13 cellular contexts compared by ENCODE assay signal in the genomic region with DNA sequence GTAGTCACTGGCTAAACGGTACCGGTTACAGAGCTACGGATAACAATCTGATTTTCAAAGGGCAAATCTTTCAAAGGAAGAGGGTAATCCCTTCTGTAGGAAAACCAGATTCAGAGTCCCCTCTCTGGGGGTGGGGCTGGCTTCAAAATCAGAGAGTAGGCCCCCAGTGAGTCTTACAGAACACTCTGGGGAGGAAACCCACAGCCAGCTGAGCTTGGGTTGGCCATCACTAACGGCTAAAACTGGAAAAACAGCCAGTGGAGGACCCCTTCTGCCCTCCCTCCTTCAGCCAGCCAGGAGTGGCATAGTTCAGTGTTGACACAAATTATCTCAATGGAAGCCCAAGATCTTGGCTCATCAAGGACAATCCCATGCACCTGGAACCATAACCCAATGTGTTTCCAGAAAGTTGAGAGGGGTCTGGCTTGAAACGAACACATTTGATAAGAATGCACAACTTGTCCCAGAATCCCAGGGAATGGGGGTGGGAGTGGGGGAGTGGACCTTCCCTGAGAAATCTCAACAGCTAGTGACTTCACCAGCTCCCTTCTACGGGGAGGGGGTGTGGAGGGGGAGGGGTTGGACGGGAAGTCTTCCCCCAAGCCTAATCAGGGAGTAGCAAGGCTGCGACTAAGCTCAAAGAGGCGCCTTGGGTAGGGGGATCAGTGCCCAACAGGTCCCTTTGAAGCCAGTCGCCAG. TPM values are rescaled to one million over a fixed set of nuclear protein-coding genes. Genes with fewer than 3 reads are reported as not detected.
DNase-seq lines count a peak whose midpoint lies in the region; ATAC-seq and TF ChIP-seq lines count a peak whose summit lies in the region.
"Had no signal": no experiment of that assay in that cellular context is flagged by ENCODE, and none has a peak within 500 bp of the region (broad histone marks: within the 10 kb centered on the region; RNA-seq: fewer than 3 reads in every experiment).

No MANE protein-coding gene starts in this region.

- H3K9me3 ChIP-seq in heart left ventricle (no peaks in the 10 kb centered on the region), right atrium auricular region (no peaks in the 10 kb centered on the region), osteoblast (ENCODE audit: low read depth, low read length) (no peaks in the 10 kb centered on the region), vagina (no peaks in the 10 kb centered on the region)

- H3K27ac ChIP-seq in heart left ventricle (peak overlapping the region; percentile 59 to 93 (median 81)), right atrium auricular region (peak overlapping the region; percentile 91 to 98), osteoblast (ENCODE audit: low read depth, low read length) (no peak overlapping the region), vagina (peak overlapping the region; percentile 92)

- DNase-seq in heart left ventricle (peak in 2 of 5 donors; percentile 52 to 57), Right ventricle myocardium superior (no peak), right atrium auricular region (ENCODE audit: low spot score) (no peak), osteoblast (ENCODE audit: insufficient read length, low spot score, missing footprints) (peak; percentile 29), vagina (ENCODE audit: extremely low spot score in 2 of 2) (no peak)
- DNase-seq in NK-92 treated with Interleukin-12 subunit alpha and Interleukin-12 subunit beta, amount 100 ng/mL, for 24 hours (lab: John Stamatoyannopoulos, UW): no peak
- DNase-seq in stimulated activated naive CD4-positive, alpha-beta T cell treated with Interleukin-2 at 50 U/mL for 16 hours (lab: John Stamatoyannopoulos, UW): no peak
- DNase-seq in activated effector memory CD4-positive, alpha-beta T cell treated with Interleukin-2 at 50 U/mL for 16 hours: no peak
- DNase-seq: activated T-cell treated with anti-CD3 and anti-CD28 coated beads for 4 hours, Karpas-422, NCI-H526 treated with DMSO at 0.1 percent for 48 hours had no signal

- 45 to 50% (median 48%) methylated on average over 10 of the region's 10 CpGs for WGBS in heart left ventricle, 4 donors

- no peak overlapping the region for H3K4me2 ChIP-seq in osteoblast (ENCODE audit: insufficient read depth, low read length)

- ATAC-seq in heart left ventricle (peak in 1 of 4 donors; percentile 10), Right ventricle myocardium superior (ENCODE audit: poor library complexity) (no peak)

- TF ChIP-seq CTCF in heart left ventricle (IDR thresholded peaks at IDR 0.05): no peak
- TF ChIP-seq CTCF in right atrium auricular region (IDR thresholded peaks at IDR 0.05): no peak
- no peak for TF ChIP-seq CTCF in osteoblast (IDR thresholded peaks at IDR 0.05; ENCODE audit: extremely low read depth, low read depth, low read length)
- no peak for TF ChIP-seq CTCF in vagina (IDR thresholded peaks at IDR 0.05)

- H4K20me1 ChIP-seq in osteoblast (ENCODE audit: insufficient read depth, low read length): no peaks in the 10 kb centered on the region

- no peaks in the 10 kb centered on the region for H3K79me2 ChIP-seq in osteoblast (ENCODE audit: insufficient read depth, low read length)

- peaks cover 0 to 4% (median 0%) of the 10 kb centered on the region in 9 donors for H3K36me3 ChIP-seq in heart left ventricle
- peaks cover 18% of the 10 kb centered on the region for H3K36me3 ChIP-seq in right atrium auricular region
- no peaks in the 10 kb centered on the region for H3K36me3 ChIP-seq in osteoblast (ENCODE audit: insufficient read depth, low read length)
- H3K36me3 ChIP-seq in vagina: no peaks in the 10 kb centered on the region

- no peak overlapping the region for H2AFZ ChIP-seq in osteoblast (ENCODE audit: low read length)

- H3K27me3 ChIP-seq in heart left ventricle (peaks cover 0 to 23% (median 0%) of the 10 kb centered on the region in 9 donors), right atrium auricular region (no peaks in the 10 kb centered on the region), osteoblast (ENCODE audit: insufficient read depth, low read length) (peaks cover 51% of the 10 kb centered on the region), vagina (no peaks in the 10 kb centered on the region)

- TF ChIP-seq POLR2A in heart left ventricle (IDR thresholded peaks at IDR 0.05) (no peak), vagina (IDR thresholded peaks at IDR 0.05) (no peak)

- H3K4me3 ChIP-seq in heart left ventricle (peak overlapping the region in 11 of 12 donors; percentile 43 to 79 (median 59)), right atrium auricular region (peak overlapping the region; percentile 67 to 72), osteoblast (ENCODE audit: insufficient read depth, low read length) (no peak overlapping the region), vagina (peak overlapping the region; percentile 66 to 83)

- intact Hi-C loops in heart left ventricle (cut with DNase I): no loop called here
- intact Hi-C loops in Right ventricle myocardium superior (cut with DNase I): no loop called here
- intact Hi-C loops in vagina (cut with DNase I): no loop called here

- peaks cover 12 to 73% (median 41%) of the 10 kb centered on the region in 12 donors for H3K4me1 ChIP-seq in heart left ventricle
- peaks cover 0 to 75% of the 10 kb centered on the region in 2 donors for H3K4me1 ChIP-seq in right atrium auricular region
- peaks cover 18% of the 10 kb centered on the region for H3K4me1 ChIP-seq in osteoblast (ENCODE audit: insufficient read depth, low read length)
- peaks cover 68% of the 10 kb centered on the region for H3K4me1 ChIP-seq in vagina

RNA-seq across cellular contexts. Expression of gene RASL12, which starts 1.0 kb away (rescaled TPM):
- total RNA-seq in heart left ventricle: 10 to 100 TPM in 7 of 9 donors, 1 to 10 TPM in 2; 8.3 to 35.0 (median 12.2) TPM
- 10 to 100 TPM; 13.3 to 13.7 TPM for polyA plus RNA-seq in heart left ventricle
- 19.7 TPM for total RNA-seq in Right ventricle myocardium superior
- total RNA-seq in right atrium auricular region: 100 to 1,000 TPM in 1 of 2 donors, 10 to 100 TPM in 1; 83.3 to 183 TPM
- under 0.01 and 0.36 TPM in 2 replicates for total RNA-seq in osteoblast
- 85.7 TPM for total RNA-seq in vagina
- total RNA-seq: dermis blood vessel endothelial cell; T-helper 2 cell treated with Interferon-gamma antibody and Interleukin-4, amounts not matched to agents 100 ng/mL and 5 ng/mL, for 36 hours had no signal

RNA-seq across cellular contexts. Expression of gene KBTBD13, which starts 9.8 kb away (rescaled TPM):
- total RNA-seq in heart left ventricle (10 to 100 TPM in 1 of 9 donors, 1 to 10 TPM in 8; 3.2 to 11.8 (median 4.2) TPM), Right ventricle myocardium superior (9.4 TPM), right atrium auricular region (1 to 10 TPM; 2.6 to 4.4 TPM), osteoblast (not detected in 2 replicates), vagina (not detected)
- polyA plus RNA-seq in heart left ventricle: 1 to 10 TPM in 1 of 2 donors, under 1 TPM in 1; 0.78 to 9.0 TPM
- total RNA-seq: dermis blood vessel endothelial cell; T-helper 2 cell treated with Interferon-gamma antibody and Interleukin-4, amounts not matched to agents 100 ng/mL and 5 ng/mL, for 36 hours had no signal

RNA-seq across cellular contexts. Expression of gene SLC51B, which starts 21.6 kb away (rescaled TPM):
- total RNA-seq in heart left ventricle (not detected), Right ventricle myocardium superior (not detected), right atrium auricular region (not detected), osteoblast (not detected in 2 replicates), vagina (not detected)
- under 1 TPM in 1 of 2 donors, not detected in 1; 0.08 TPM for polyA plus RNA-seq in heart left ventricle
- total RNA-seq: dermis blood vessel endothelial cell; T-helper 2 cell treated with Interferon-gamma antibody and Interleukin-4, amounts not matched to agents 100 ng/mL and 5 ng/mL, for 36 hours had no signal

RNA-seq across cellular contexts. Expression of gene MTFMT, which starts 37.3 kb away (rescaled TPM):
- total RNA-seq in heart left ventricle: 10 to 100 TPM; 14.3 to 41.0 (median 20.5) TPM
- 10 to 100 TPM in 1 of 2 donors, 1 to 10 TPM in 1; 6.0 to 14.4 TPM for polyA plus RNA-seq in heart left ventricle
- total RNA-seq in Right ventricle myocardium superior: 17.3 TPM
- total RNA-seq in right atrium auricular region: 10 to 100 TPM; 24.1 to 25.9 TPM
- total RNA-seq in osteoblast: 24.5 and 31.8 TPM in 2 replicates
- total RNA-seq in vagina: 18.7 TPM

RNA-seq across cellular contexts. Expression of gene UBAP1L, which starts 48.2 kb away (rescaled TPM):
- total RNA-seq in heart left ventricle: 1 to 10 TPM in 7 of 9 donors, under 1 TPM in 2; 0.93 to 2.2 (median 1.3) TPM
- 1 to 10 TPM in 1 of 2 donors, under 1 TPM in 1; 0.51 to 1.8 TPM for polyA plus RNA-seq in heart left ventricle
- total RNA-seq in Right ventricle myocardium superior: 1.6 TPM
- total RNA-seq in right atrium auricular region: 1 to 10 TPM in 1 of 2 donors, under 1 TPM in 1; 0.48 to 1.1 TPM
- total RNA-seq in osteoblast: 2.9 and 3.3 TPM in 2 replicates
- 5.4 TPM for total RNA-seq in vagina
